Comparison of ENCODE assay signal across 12 cellular contexts in genomic region chr14:66174453-66174891, GRCh38.
"Had no signal": no experiment of that assay in that cellular context is flagged by ENCODE, and none has a peak within 500 bp of the region (broad histone marks: within the 10 kb centered on the region; RNA-seq: fewer than 3 reads in every experiment).

No MANE protein-coding gene starts in this region.

- H3K27ac ChIP-seq: gastroesophageal sphincter, thoracic aorta had no signal

- H3K27me3 ChIP-seq: gastroesophageal sphincter had no signal

- ATAC-seq: activated CD4-positive, CD25-positive, alpha-beta regulatory T cell treated with anti-CD3 and anti-CD28 coated beads, Interleukin-2, amount 50 U/mL, for 24 hours; esophagus mucosa; gastroesophageal sphincter; stimulated activated naive CD8-positive, alpha-beta T cell treated with anti-CD3 and anti-CD28 coated beads, Interleukin-15, amount 100 ng/mL, for 72 hours had no signal

- DNase-seq: activated CD4-positive, alpha-beta T cell treated with anti-CD3 and anti-CD28 coated beads, Interleukin-2, amount 50 U/mL, for 4 hours; activated T-cell treated with anti-CD3 and anti-CD28 coated beads, Interleukin-2, amount 50 U/mL, for 1 hour; amniotic stem cell; cerebellar nuclear complex; nephron progenitor cell; stimulated activated CD4-positive, alpha-beta T cell treated with anti-CD3 and anti-CD28 coated beads, Interleukin-15, amount 100 ng/mL, for 24 hours; stimulated activated CD4-positive, alpha-beta T cell treated with anti-CD3 and anti-CD28 coated beads, Interleukin-4, amount 100 ng/mL, for 24 hours; stimulated activated naive CD8-positive, alpha-beta T cell treated with anti-CD3 and anti-CD28 coated beads, Interleukin-15, amount 100 ng/mL, for 72 hours had no signal

- H3K4me3 ChIP-seq: gastroesophageal sphincter, thoracic aorta had no signal

- H3K4me1 ChIP-seq: gastroesophageal sphincter had no signal

- H3K36me3 ChIP-seq: gastroesophageal sphincter, thoracic aorta had no signal
